1 cellular context compared by ENCODE assay signal in genomic region chr14:105199093-105199492, GRCh38.
TF ChIP-seq lines count a peak whose summit lies in the region.

No MANE protein-coding gene starts in this region.

TF ChIP-seq in HepG2, 621 proteins besides CTCF, POLR2A, EP300 and RAD21 (continued from another document):
- TF ChIP-seq IKZF4 (CRISPR knock-in tag; IDR thresholded peaks at IDR 0.05; ENCODE audit: borderline replicate concordance, low read depth, not compliant biosample characterization) (no peak), EHMT2 (IDR thresholded peaks at IDR 0.05; ENCODE audit: borderline replicate concordance, low read depth, low read length) (no peak), SRY (CRISPR knock-in tag; IDR thresholded peaks at IDR 0.05) (no peak), HCFC1 (IDR thresholded peaks at IDR 0.05; ENCODE audit: low read depth, low read length) (no peak), ZKSCAN5 (CRISPR knock-in tag; IDR thresholded peaks at IDR 0.05) (no peak), ZNF180 (CRISPR knock-in tag; IDR thresholded peaks at IDR 0.05; ENCODE audit: borderline replicate concordance, low read depth) (no peak), HOXA3 (CRISPR knock-in tag; IDR thresholded peaks at IDR 0.05) (peak; percentile 21; the same call in 1 of the 2 replicates), SMAD9 (CRISPR knock-in tag; IDR thresholded peaks at IDR 0.05) (no peak), TFDP1 (CRISPR knock-in tag; IDR thresholded peaks at IDR 0.05; ENCODE audit: borderline replicate concordance) (no peak), ZNF576 (CRISPR knock-in tag; IDR thresholded peaks at IDR 0.05) (no peak)
- TF ChIP-seq, protein P1, sequence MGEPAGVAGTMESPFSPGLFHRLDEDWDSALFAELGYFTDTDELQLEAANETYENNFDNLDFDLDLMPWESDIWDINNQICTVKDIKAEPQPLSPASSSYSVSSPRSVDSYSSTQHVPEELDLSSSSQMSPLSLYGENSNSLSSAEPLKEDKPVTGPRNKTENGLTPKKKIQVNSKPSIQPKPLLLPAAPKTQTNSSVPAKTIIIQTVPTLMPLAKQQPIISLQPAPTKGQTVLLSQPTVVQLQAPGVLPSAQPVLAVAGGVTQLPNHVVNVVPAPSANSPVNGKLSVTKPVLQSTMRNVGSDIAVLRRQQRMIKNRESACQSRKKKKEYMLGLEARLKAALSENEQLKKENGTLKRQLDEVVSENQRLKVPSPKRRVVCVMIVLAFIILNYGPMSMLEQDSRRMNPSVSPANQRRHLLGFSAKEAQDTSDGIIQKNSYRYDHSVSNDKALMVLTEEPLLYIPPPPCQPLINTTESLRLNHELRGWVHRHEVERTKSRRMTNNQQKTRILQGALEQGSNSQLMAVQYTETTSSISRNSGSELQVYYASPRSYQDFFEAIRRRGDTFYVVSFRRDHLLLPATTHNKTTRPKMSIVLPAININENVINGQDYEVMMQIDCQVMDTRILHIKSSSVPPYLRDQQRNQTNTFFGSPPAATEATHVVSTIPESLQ (CRISPR knock-in tag; conservative IDR thresholded peaks at IDR 0.05): no peak
- TF ChIP-seq, protein P2, sequence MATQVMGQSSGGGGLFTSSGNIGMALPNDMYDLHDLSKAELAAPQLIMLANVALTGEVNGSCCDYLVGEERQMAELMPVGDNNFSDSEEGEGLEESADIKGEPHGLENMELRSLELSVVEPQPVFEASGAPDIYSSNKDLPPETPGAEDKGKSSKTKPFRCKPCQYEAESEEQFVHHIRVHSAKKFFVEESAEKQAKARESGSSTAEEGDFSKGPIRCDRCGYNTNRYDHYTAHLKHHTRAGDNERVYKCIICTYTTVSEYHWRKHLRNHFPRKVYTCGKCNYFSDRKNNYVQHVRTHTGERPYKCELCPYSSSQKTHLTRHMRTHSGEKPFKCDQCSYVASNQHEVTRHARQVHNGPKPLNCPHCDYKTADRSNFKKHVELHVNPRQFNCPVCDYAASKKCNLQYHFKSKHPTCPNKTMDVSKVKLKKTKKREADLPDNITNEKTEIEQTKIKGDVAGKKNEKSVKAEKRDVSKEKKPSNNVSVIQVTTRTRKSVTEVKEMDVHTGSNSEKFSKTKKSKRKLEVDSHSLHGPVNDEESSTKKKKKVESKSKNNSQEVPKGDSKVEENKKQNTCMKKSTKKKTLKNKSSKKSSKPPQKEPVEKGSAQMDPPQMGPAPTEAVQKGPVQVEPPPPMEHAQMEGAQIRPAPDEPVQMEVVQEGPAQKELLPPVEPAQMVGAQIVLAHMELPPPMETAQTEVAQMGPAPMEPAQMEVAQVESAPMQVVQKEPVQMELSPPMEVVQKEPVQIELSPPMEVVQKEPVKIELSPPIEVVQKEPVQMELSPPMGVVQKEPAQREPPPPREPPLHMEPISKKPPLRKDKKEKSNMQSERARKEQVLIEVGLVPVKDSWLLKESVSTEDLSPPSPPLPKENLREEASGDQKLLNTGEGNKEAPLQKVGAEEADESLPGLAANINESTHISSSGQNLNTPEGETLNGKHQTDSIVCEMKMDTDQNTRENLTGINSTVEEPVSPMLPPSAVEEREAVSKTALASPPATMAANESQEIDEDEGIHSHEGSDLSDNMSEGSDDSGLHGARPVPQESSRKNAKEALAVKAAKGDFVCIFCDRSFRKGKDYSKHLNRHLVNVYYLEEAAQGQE (IDR thresholded peaks at IDR 0.05; ENCODE audit: borderline replicate concordance in 1 of 2, low read depth in 1 of 2, low read length in 2 of 2): no peak
- TF ChIP-seq, protein P3, sequence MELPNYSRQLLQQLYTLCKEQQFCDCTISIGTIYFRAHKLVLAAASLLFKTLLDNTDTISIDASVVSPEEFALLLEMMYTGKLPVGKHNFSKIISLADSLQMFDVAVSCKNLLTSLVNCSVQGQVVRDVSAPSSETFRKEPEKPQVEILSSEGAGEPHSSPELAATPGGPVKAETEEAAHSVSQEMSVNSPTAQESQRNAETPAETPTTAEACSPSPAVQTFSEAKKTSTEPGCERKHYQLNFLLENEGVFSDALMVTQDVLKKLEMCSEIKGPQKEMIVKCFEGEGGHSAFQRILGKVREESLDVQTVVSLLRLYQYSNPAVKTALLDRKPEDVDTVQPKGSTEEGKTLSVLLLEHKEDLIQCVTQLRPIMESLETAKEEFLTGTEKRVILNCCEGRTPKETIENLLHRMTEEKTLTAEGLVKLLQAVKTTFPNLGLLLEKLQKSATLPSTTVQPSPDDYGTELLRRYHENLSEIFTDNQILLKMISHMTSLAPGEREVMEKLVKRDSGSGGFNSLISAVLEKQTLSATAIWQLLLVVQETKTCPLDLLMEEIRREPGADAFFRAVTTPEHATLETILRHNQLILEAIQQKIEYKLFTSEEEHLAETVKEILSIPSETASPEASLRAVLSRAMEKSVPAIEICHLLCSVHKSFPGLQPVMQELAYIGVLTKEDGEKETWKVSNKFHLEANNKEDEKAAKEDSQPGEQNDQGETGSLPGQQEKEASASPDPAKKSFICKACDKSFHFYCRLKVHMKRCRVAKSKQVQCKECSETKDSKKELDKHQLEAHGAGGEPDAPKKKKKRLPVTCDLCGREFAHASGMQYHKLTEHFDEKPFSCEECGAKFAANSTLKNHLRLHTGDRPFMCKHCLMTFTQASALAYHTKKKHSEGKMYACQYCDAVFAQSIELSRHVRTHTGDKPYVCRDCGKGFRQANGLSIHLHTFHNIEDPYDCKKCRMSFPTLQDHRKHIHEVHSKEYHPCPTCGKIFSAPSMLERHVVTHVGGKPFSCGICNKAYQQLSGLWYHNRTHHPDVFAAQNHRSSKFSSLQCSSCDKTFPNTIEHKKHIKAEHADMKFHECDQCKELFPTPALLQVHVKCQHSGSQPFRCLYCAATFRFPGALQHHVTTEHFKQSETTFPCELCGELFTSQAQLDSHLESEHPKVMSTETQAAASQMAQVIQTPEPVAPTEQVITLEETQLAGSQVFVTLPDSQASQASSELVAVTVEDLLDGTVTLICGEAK (IDR thresholded peaks at IDR 0.05): no peak
- TF ChIP-seq, protein P3 (CRISPR knock-in tag; IDR thresholded peaks at IDR 0.05): 0 out of 2 replicates have a peak, but pooled peaks have one; percentile 28
- TF ChIP-seq, protein P4, sequence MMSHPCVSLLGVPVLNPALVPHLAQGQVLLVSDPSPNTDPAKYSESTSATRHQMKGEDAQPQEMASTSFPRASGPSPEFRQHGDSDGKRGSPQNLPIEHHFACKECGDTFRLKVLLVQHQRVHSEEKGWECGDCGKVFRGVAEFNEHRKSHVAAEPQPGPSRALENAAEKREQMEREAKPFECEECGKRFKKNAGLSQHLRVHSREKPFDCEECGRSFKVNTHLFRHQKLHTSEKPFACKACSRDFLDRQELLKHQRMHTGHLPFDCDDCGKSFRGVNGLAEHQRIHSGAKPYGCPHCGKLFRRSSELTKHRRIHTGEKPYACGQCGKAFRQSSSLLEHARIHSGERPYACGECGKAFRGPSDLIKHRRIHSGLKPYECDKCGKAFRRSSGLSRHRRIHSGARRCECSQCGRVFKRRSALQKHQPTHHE (CRISPR knock-in tag; IDR thresholded peaks at IDR 0.05; ENCODE audit: borderline replicate concordance): no peak
TF ChIP-seq in HepG2: peak in this region for 10.
